In the genomic region with DNA sequence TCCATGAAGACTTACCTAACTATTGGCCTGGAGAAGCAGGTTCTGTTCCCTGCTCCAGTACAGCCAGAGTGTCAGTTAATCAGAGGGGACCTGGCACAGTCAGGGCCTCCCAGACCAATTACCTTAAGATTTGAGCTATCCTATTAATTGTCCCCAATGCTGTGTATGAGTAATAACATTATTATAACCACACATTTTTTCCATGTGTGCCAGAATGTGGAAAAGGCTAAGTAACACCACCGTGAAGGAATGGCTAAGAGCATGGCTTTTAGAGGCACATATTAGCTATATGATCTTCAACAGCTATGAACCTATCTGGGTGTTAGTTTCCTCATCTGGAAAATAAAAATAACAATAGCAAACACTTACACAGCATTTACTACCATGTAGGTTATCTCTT, we compare ENCODE assay signal across 26 cellular contexts.
"Had no signal": no experiment of that assay in that cellular context is flagged by ENCODE, and none has a peak within 500 bp of the region (broad histone marks: within the 10 kb centered on the region; RNA-seq: fewer than 3 reads in every experiment).

No MANE protein-coding gene starts in this region.

- H3K4me3 Mint-ChIP-seq: activated CD4-positive, alpha-beta memory T cell treated with anti-CD3 and anti-CD28 coated beads, Interleukin-2, amount 10 ng/mL, durations not matched to agents 7 days and 5 days; activated CD8-positive, alpha-beta memory T cell treated with anti-CD3 and anti-CD28 coated beads, Interleukin-2, amount 10 ng/mL, durations not matched to agents 7 days and 5 days; activated naive CD8-positive, alpha-beta T cell treated with anti-CD3 and anti-CD28 coated beads for 36 hours had no signal

- H3K36me3 ChIP-seq: WERI-Rb-1 had no signal

- H3K27me3 Mint-ChIP-seq: activated CD4-positive, alpha-beta memory T cell treated with anti-CD3 and anti-CD28 coated beads, Interleukin-2, amount 10 ng/mL, durations not matched to agents 7 days and 5 days; activated CD8-positive, alpha-beta memory T cell treated with anti-CD3 and anti-CD28 coated beads, Interleukin-2, amount 10 ng/mL, durations not matched to agents 7 days and 5 days; activated naive CD8-positive, alpha-beta T cell treated with anti-CD3 and anti-CD28 coated beads for 36 hours had no signal

- DNase-seq: activated CD4-positive, alpha-beta memory T cell treated with anti-CD3 and anti-CD28 coated beads, Interleukin-2, amount 10 ng/mL, durations not matched to agents 7 days and 5 days; activated CD4-positive, CD25-positive, alpha-beta regulatory T cell; activated CD8-positive, alpha-beta memory T cell treated with anti-CD3 and anti-CD28 coated beads for 24 hours; activated CD8-positive, alpha-beta memory T cell treated with anti-CD3 and anti-CD28 coated beads, Interleukin-2, amount 10 ng/mL, durations not matched to agents 7 days and 5 days; activated CD8-positive, alpha-beta memory T cell treated with anti-CD3 and anti-CD28 coated beads, Interleukin-2, amount 50 U/mL, for 48 hours; activated effector memory CD4-positive, alpha-beta T cell treated with Interleukin-2 at 50 U/mL for 16 hours; activated naive CD4-positive, alpha-beta T cell treated with anti-CD3 and anti-CD28 coated beads, Interleukin-2, amount 50 U/mL, for 16 hours; activated naive CD8-positive, alpha-beta T cell treated with anti-CD3 and anti-CD28 coated beads for 36 hours; activated T-cell treated with anti-CD3 and anti-CD28 coated beads, Interleukin-2, amount 50 U/mL, for 48 hours; amniotic stem cell; aorta; Kasumi-1; KG1; NCI-H1105; NCI-H1436; NCI-H1694; NCI-H1930; NCI-H2081 treated with DMSO at 0.1 percent for 48 hours; NCI-H345; NCI-H524 treated with DMSO at 0.1 percent for 48 hours; SW 1271; T-helper 1 cell; T1000; WERI-Rb-1 had no signal

- H3K27ac Mint-ChIP-seq: activated CD4-positive, alpha-beta memory T cell treated with anti-CD3 and anti-CD28 coated beads, Interleukin-2, amount 10 ng/mL, durations not matched to agents 7 days and 5 days; activated CD8-positive, alpha-beta memory T cell treated with anti-CD3 and anti-CD28 coated beads, Interleukin-2, amount 10 ng/mL, durations not matched to agents 7 days and 5 days; activated naive CD8-positive, alpha-beta T cell treated with anti-CD3 and anti-CD28 coated beads for 36 hours had no signal

- H3K27ac ChIP-seq: RWPE1, WERI-Rb-1 had no signal

- ATAC-seq: activated CD8-positive, alpha-beta memory T cell treated with anti-CD3 and anti-CD28 coated beads, Interleukin-2, amount 10 ng/mL, durations not matched to agents 7 days and 5 days; Right ventricle myocardium inferior had no signal
